ENCODE assay signal across 10 cellular contexts in the genomic region with DNA sequence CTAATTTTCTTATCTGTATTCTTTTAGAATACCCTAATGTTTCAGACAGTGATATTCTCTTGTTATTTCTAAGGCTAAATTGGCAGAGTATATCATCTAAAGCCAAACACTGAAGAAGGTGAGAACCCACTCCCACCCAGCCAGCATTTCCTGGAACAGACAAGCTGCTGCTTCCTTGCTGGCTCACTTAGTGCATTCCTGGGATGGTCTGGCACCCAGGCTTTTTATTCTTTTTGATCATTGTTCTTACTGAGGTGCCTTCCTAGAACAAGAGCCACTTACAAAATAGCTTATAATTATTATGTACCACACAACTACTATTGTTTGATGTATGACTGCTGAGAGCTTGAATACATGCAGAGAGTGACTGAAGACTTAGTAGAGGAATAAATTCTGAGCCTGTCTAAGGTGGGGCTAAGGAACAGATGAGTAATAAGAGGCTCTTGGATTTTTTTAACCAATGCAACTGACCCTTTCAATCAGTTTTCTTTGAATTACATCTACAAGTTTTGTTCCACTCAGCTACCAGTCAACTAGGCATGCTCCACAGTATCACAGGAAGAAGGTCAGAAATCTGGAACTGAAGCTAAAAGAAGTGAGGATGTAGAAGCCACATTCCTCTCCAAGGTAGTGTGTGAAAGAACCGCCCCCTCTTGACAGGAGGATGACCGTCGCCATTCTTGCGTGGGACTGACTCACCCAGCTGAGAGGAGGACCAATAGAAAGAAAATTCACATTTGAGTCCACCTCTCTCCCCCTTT. TPM values are rescaled to one million over a fixed set of nuclear protein-coding genes. Genes with fewer than 3 reads are reported as not detected.
DNase-seq lines count a peak whose midpoint lies in the region; ATAC-seq, FAIRE-seq and TF ChIP-seq lines count a peak whose summit lies in the region.
"Had no signal": no experiment of that assay in that cellular context is flagged by ENCODE, and none has a peak within 500 bp of the region (broad histone marks: within the 10 kb centered on the region; RNA-seq: fewer than 3 reads in every experiment).

No MANE protein-coding gene starts in this region.

- intact Hi-C loops in K562 (cut with micrococcal nuclease) = no loop called here

- peaks cover 7% of the 10 kb centered on the region for H3K79me1 ChIP-seq in mesenchymal stem cell (replicated peaks; ENCODE audit: low read length, poor library complexity, severe bottlenecking)

- no peak overlapping the region for H3K4me3 ChIP-seq in K562
- no peak overlapping the region for H3K4me3 ChIP-seq in mesenchymal stem cell (ENCODE audit: insufficient read depth in 1 of 2, low read depth in 1 of 2, low read length in 2 of 2)

- in situ Hi-C loops in K562 (cut with MboI) = no loop called here

- H2AFZ ChIP-seq in K562 (ENCODE audit: low read depth, low read length) (no peak overlapping the region), mesenchymal stem cell (ENCODE audit: low read depth, low read length) (no peak overlapping the region)

- no peaks in the 10 kb centered on the region for H3K9me1 ChIP-seq in K562 (ENCODE audit: control insufficient read depth, insufficient read depth, low read length)

- peaks cover 61% of the 10 kb centered on the region; the same call in 2 of the 3 replicates for H3K36me3 ChIP-seq in K562 (ENCODE audit: control insufficient read depth, insufficient read depth, low read length)
- H3K36me3 ChIP-seq in mesenchymal stem cell (ENCODE audit: control insufficient read depth in 1 of 2, insufficient read depth in 2 of 2, low read depth in 1 of 2, low read length in 2 of 2) = peaks cover 19 to 70% of the 10 kb centered on the region in 2 experiments

- CTCF ChIA-PET in K562 (lab: Yijun Ruan, JAX; ENCODE audit: low intra/inter-chr PET ratio) = no interaction called here

- WGBS in K562 (ENCODE audit: insufficient coverage, low coverage, missing lambda C conversion rate) = 56% methylated on average over 4 of the region's 4 CpGs
- WGBS in mesenchymal stem cell = 55% methylated on average over 4 of the region's 4 CpGs

- H3K4me1 ChIP-seq in K562 (replicated peaks in 1 of 2; ENCODE audit: control insufficient read depth in 2 of 2, insufficient read depth in 2 of 2, low read length in 2 of 2) (no peaks in the 10 kb centered on the region; a peak in 1 of 5 replicates), mesenchymal stem cell (ENCODE audit: control insufficient read depth, insufficient read depth, low read depth, low read length) (peaks cover 13% of the 10 kb centered on the region)

- POLR2A ChIA-PET in K562 (lab: Yijun Ruan, JAX) = interaction anchor here (0.8 to 2.2 kb wide), 6 partner anchors 9 to 437 kb away, joined by 3 to 10 read pairs (median 4); a partner anchor contains a TSS

- H2BK120ac ChIP-seq in mesenchymal stem cell (ENCODE audit: low read depth, low read length) = no peak overlapping the region

- H2AK5ac ChIP-seq in mesenchymal stem cell (ENCODE audit: low read length, severe bottlenecking) = no peak overlapping the region

- TF ChIP-seq POLR2A in K562 (conservative IDR thresholded peaks at IDR 0.05) = no peak

- no peak overlapping the region for H3K23ac ChIP-seq in mesenchymal stem cell (ENCODE audit: low read length in 2 of 2)

- no peak for FAIRE-seq in K562 (lab: Jason Lieb, UNC)

- H3K9ac ChIP-seq in K562 (ENCODE audit: insufficient read depth in 1 of 2, low read depth in 2 of 2, low read length in 2 of 2) = no peak overlapping the region
- H3K9ac ChIP-seq in mesenchymal stem cell (ENCODE audit: low read length) = peak overlapping the region; percentile 60

- no peak overlapping the region for H4K91ac ChIP-seq in mesenchymal stem cell (ENCODE audit: low read length)

- H4K20me1 ChIP-seq in K562 (replicated peaks; ENCODE audit: control insufficient read depth, insufficient read depth, low read length) = 0 out of 2 replicates have a peak, but pooled peaks cover 4% of the 10 kb centered on the region

- no peaks in the 10 kb centered on the region for H3K79me2 ChIP-seq in K562 (ENCODE audit: control insufficient read depth, insufficient read depth, low read length)

- H2BK5ac ChIP-seq in mesenchymal stem cell (ENCODE audit: low read depth, low read length, poor library complexity, severe bottlenecking) = no peak overlapping the region

- 0 out of 3 replicates have a peak, but pooled peaks have one; percentile 25 for ATAC-seq in K562
- no peak for ATAC-seq in HG02571 (IDR thresholded peaks at IDR 0.05; ENCODE audit: unreplicated experiment)
- ATAC-seq in GM21786 (IDR thresholded peaks at IDR 0.05; ENCODE audit: unreplicated experiment) = no peak
- no peak for ATAC-seq in GM18511 (IDR thresholded peaks at IDR 0.05; ENCODE audit: unreplicated experiment)
- no peak for ATAC-seq in HG02678 (IDR thresholded peaks at IDR 0.05; ENCODE audit: unreplicated experiment)

- no TSS peak for BruUV-seq in K562 (replicated peaks; lab: Mats Ljungman, UMichigan)

- TF ChIP-seq RAD21 in K562 (CRISPR knock-in tag; conservative IDR thresholded peaks at IDR 0.05 in 1 of 2, IDR thresholded peaks at IDR 0.05 in 1 of 2) = no peak

- DNase-seq in stimulated activated CD4-positive, alpha-beta T cell treated with anti-CD3 and anti-CD28 coated beads, Interleukin-15, amount 100 ng/mL, for 24 hours = peak; percentile 12
- no peak for DNase-seq in stimulated activated CD4-positive, alpha-beta T cell treated with anti-CD3 and anti-CD28 coated beads, Interleukin-4, amount 100 ng/mL, for 1 hour
- DNase-seq in K562 (ENCODE audit: extremely low read depth in 1 of 4, low spot score in 3 of 4) (no peak), mesenchymal stem cell (peak; percentile 67)
- DNase-seq: H7, NCI-H2029 had no signal

- no peak overlapping the region for H3K14ac ChIP-seq in mesenchymal stem cell (ENCODE audit: low read length in 2 of 2)

- no peak for TF ChIP-seq CTCF in K562 (IDR thresholded peaks at IDR 0.05 in 2 of 3, conservative IDR thresholded peaks at IDR 0.05 in 1 of 3; ENCODE audit: insufficient read depth in 2 of 3, low read depth in 1 of 3, low read length in 3 of 3)

- TF ChIP-seq EP300 in K562 (IDR thresholded peaks at IDR 0.05; ENCODE audit: low read length) = no peak

- no peak overlapping the region for H3K4ac ChIP-seq in mesenchymal stem cell (ENCODE audit: low read depth in 1 of 2, low read length in 2 of 2)

- H3K9me3 ChIP-seq in K562 (replicated peaks; ENCODE audit: control insufficient read depth, insufficient read depth, low read depth, low read length) (no peaks in the 10 kb centered on the region), mesenchymal stem cell (ENCODE audit: control insufficient read depth, low read length) (no peaks in the 10 kb centered on the region)

- H2BK12ac ChIP-seq in mesenchymal stem cell (ENCODE audit: low read length in 2 of 2) = no peak overlapping the region

- no peak overlapping the region for H3K4me2 ChIP-seq in K562 (ENCODE audit: insufficient read depth, low read length)
- no peak overlapping the region for H3K4me2 ChIP-seq in mesenchymal stem cell (ENCODE audit: low read length, poor library complexity, severe bottlenecking)

- H3K27me3 ChIP-seq in K562 (ENCODE audit: control insufficient read depth in 2 of 2, insufficient read depth in 2 of 2, low read length in 2 of 2) = no peaks in the 10 kb centered on the region
- no peaks in the 10 kb centered on the region for H3K27me3 ChIP-seq in mesenchymal stem cell (ENCODE audit: control insufficient read depth in 1 of 2, insufficient read depth in 1 of 2, low read length in 2 of 2)

- H3K18ac ChIP-seq in mesenchymal stem cell (ENCODE audit: low read depth in 1 of 2, low read length in 2 of 2) = no peak overlapping the region

- no peak overlapping the region for H2BK15ac ChIP-seq in mesenchymal stem cell (ENCODE audit: low read depth, poor library complexity, severe bottlenecking)

- no peak overlapping the region for H3K27ac ChIP-seq in K562 (ENCODE audit: extremely low read depth, low read depth, low read length)
- H3K27ac ChIP-seq in mesenchymal stem cell (ENCODE audit: low read length, poor library complexity, severe bottlenecking) = no peak overlapping the region

- no peak overlapping the region for H4K8ac ChIP-seq in mesenchymal stem cell (ENCODE audit: low read length)

RNA-seq across cellular contexts. Expression of a gene that starts 30.1 kb away (rescaled TPM):
- not detected in 2 replicates for total RNA-seq in K562 (2011; cell fraction: chromatin; rRNA removed; ENCODE audit: low replicate concordance)
- total RNA-seq in K562 (2011; cell fraction: nucleolus; rRNA removed) = 0.33 TPM in 1 of 2 replicates, not detected in the other
- not detected in 2 replicates for total RNA-seq in K562 (2011; cell fraction: nucleoplasm; rRNA removed)
- total RNA-seq in K562 (2014; rRNA removed) (0.04 TPM in 1 of 2 replicates, not detected in the other), K562 (2014; rRNA removed; fragmentation: Illumina TruSeq; extraction: Trizol) (not detected in 2 replicates), K562 (2015; rRNA removed; fragmentation: Illumina TruSeq; extraction: Trizol) (0.04 TPM in 1 of 2 replicates, not detected in the other), K562 (2021) (0.09 TPM in 1 of 2 replicates, not detected in the other)
- polyA plus RNA-seq in K562 (2011; rRNA removed) (0.03 and 0.04 TPM in 2 replicates), K562 (2014; fragmentation: Illumina TruSeq; extraction: Trizol) (0.03 and 0.10 TPM in 2 replicates), K562 (2014; fragmentation: Nextera tagmentation; extraction: Ambion mirVana) (under 1 TPM; 0.03 to 0.11 TPM), K562 (2014; rRNA removed) (0.26 TPM in 1 of 2 replicates, not detected in the other)
- polyA plus RNA-seq in K562 (2011; cell fraction: cytosol; rRNA removed) = 0.03 and 0.04 TPM in 2 replicates
- not detected in 2 replicates for polyA plus RNA-seq in K562 (2011; cell fraction: nucleus; rRNA removed)
- 0.08 and 0.11 TPM in 2 replicates for polyA plus RNA-seq in K562 (2012)
- polyA minus RNA-seq in K562 (2011; rRNA and poly(A)+ RNA removed) = 0.06 TPM in 1 of 2 replicates, not detected in the other
- polyA minus RNA-seq in K562 (2011; cell fraction: cytosol; rRNA and poly(A)+ RNA removed) = not detected in 2 replicates
- 0.11 TPM in 1 of 2 replicates, not detected in the other for polyA minus RNA-seq in K562 (2011; cell fraction: nucleus; rRNA and poly(A)+ RNA removed)
- polyA plus RNA-seq in mesenchymal stem cell (2013, experiment 1 of 2) = 0.03 TPM
- polyA plus RNA-seq in mesenchymal stem cell (2013, experiment 2 of 2) = 0.07 TPM

RNA-seq across cellular contexts. Expression of a gene that starts 53.6 kb away (rescaled TPM):
- 19.4 and 28.3 TPM in 2 replicates for total RNA-seq in K562 (2011; cell fraction: chromatin; rRNA removed; ENCODE audit: low replicate concordance)
- 29.3 and 40.5 TPM in 2 replicates for total RNA-seq in K562 (2011; cell fraction: nucleolus; rRNA removed)
- total RNA-seq in K562 (2011; cell fraction: nucleoplasm; rRNA removed) = 32.5 and 32.9 TPM in 2 replicates
- total RNA-seq in K562 (2014; rRNA removed) (34.1 and 55.1 TPM in 2 replicates), K562 (2014; rRNA removed; fragmentation: Illumina TruSeq; extraction: Trizol) (16.1 and 20.9 TPM in 2 replicates), K562 (2015; rRNA removed; fragmentation: Illumina TruSeq; extraction: Trizol) (31.3 and 31.9 TPM in 2 replicates), K562 (2021) (27.8 and 28.7 TPM in 2 replicates)
- polyA plus RNA-seq in K562 (2011; rRNA removed) (16.5 and 19.5 TPM in 2 replicates), K562 (2014; fragmentation: Illumina TruSeq; extraction: Trizol) (23.3 and 24.8 TPM in 2 replicates), K562 (2014; fragmentation: Nextera tagmentation; extraction: Ambion mirVana) (1 to 10 TPM; 2.8 to 5.0 TPM), K562 (2014; rRNA removed) (28.9 and 29.5 TPM in 2 replicates)
- polyA plus RNA-seq in K562 (2011; cell fraction: cytosol; rRNA removed) = 20.2 and 26.4 TPM in 2 replicates
- 28.2 and 28.3 TPM in 2 replicates for polyA plus RNA-seq in K562 (2011; cell fraction: nucleus; rRNA removed)
- polyA plus RNA-seq in K562 (2012) = 24.3 and 30.8 TPM in 2 replicates
- polyA minus RNA-seq in K562 (2011; rRNA and poly(A)+ RNA removed) = 5.2 and 6.0 TPM in 2 replicates
- polyA minus RNA-seq in K562 (2011; cell fraction: cytosol; rRNA and poly(A)+ RNA removed) = 8.4 and 9.8 TPM in 2 replicates
- 8.9 and 15.4 TPM in 2 replicates for polyA minus RNA-seq in K562 (2011; cell fraction: nucleus; rRNA and poly(A)+ RNA removed)
- 20.5 TPM for polyA plus RNA-seq in mesenchymal stem cell (2013, experiment 1 of 2)
- polyA plus RNA-seq in mesenchymal stem cell (2013, experiment 2 of 2) = 22.6 TPM

Comparison
In these comparisons a context has a peak if more than half of its experiments do, and no peak if none do; other contexts are left out.
1. DNase-seq: peak in stimulated activated CD4-positive, alpha-beta T cell treated with anti-CD3 and anti-CD28 coated beads, Interleukin-15, amount 100 ng/mL, for 24 hours (single experiment) and mesenchymal stem cell (single experiment); none in stimulated activated CD4-positive, alpha-beta T cell treated with anti-CD3 and anti-CD28 coated beads, Interleukin-4, amount 100 ng/mL, for 1 hour (single experiment) and K562 (0 of 4).